Comparison of ENCODE assay signal across 11 cellular contexts in genomic region chr3:65334045-65334665, GRCh38.
DNase-seq lines count a peak whose midpoint lies in the region; ATAC-seq, FAIRE-seq and TF ChIP-seq lines count a peak whose summit lies in the region.
"Had no signal": no experiment of that assay in that cellular context is flagged by ENCODE, and none has a peak within 500 bp of the region (broad histone marks: within the 10 kb centered on the region; RNA-seq: fewer than 3 reads in every experiment).

No MANE protein-coding gene starts in this region.

- ATAC-seq in CD8-positive, alpha-beta T cell: no peak
- ATAC-seq: stimulated activated naive CD8-positive, alpha-beta T cell treated with anti-CD3 and anti-CD28 coated beads, Interleukin-15, Interleukin-2, amounts not matched to agents 100 U/mL and 50 U/mL, for 24 hours had no signal

- no peak for TF ChIP-seq CTCF in CD8-positive, alpha-beta T cell (IDR thresholded peaks at IDR 0.05)

- in situ Hi-C loops in SK-MEL-5 (cut with HindIII; ENCODE audit: low pct_unique_long_range_greater_than_20kb, low sequenced_read_pairs): no loop called here

- no peak overlapping the region for H3K27ac ChIP-seq in CD8-positive, alpha-beta T cell (ENCODE audit: low read depth, low read length)
- H3K27ac ChIP-seq: skin epidermis had no signal

- no peaks in the 10 kb centered on the region for H3K4me1 Mint-ChIP-seq in CD8-positive, alpha-beta T cell (ENCODE audit: low read depth)
- H3K4me1 Mint-ChIP-seq in activated CD4-positive, alpha-beta memory T cell treated with anti-CD3 and anti-CD28 coated beads, Interleukin-2, amount 10 ng/mL, durations not matched to agents 7 days and 5 days: no peaks in the 10 kb centered on the region

- H3K4me3 Mint-ChIP-seq in CD8-positive, alpha-beta T cell: no peak overlapping the region
- H3K4me3 Mint-ChIP-seq in activated CD4-positive, alpha-beta memory T cell treated with anti-CD3 and anti-CD28 coated beads, Interleukin-2, amount 10 ng/mL, durations not matched to agents 7 days and 5 days: no peak overlapping the region

- H3K27me3 ChIP-seq in CD8-positive, alpha-beta T cell (ENCODE audit: insufficient read depth, low read length): no peaks in the 10 kb centered on the region

- H3K4me1 ChIP-seq in CD8-positive, alpha-beta T cell (ENCODE audit: insufficient read depth, low read length): no peaks in the 10 kb centered on the region

- H3K4me3 ChIP-seq in CD8-positive, alpha-beta T cell (ENCODE audit: low read depth, low read length): no peak overlapping the region
- H3K4me3 ChIP-seq: skin epidermis had no signal

- intact Hi-C loops in head of caudate nucleus (cut with DNase I): no loop called here
- intact Hi-C loops in CD8-positive, alpha-beta T cell (cut with DNase I, micrococcal nuclease): no loop called here

- no peak for FAIRE-seq in RCC 7860 (lab: Jason Lieb, UNC)

- DNase-seq in ELR (ENCODE audit: low read depth): peak; percentile 6
- peak; percentile 67 for DNase-seq in SK-MEL-5 (ENCODE audit: low read depth, low spot score)
- DNase-seq in head of caudate nucleus: peak in 26 of 42 donors; percentile 4 to 53 (median 18)
- DNase-seq in pons (ENCODE audit: low spot score): peak; percentile 45
- no peak for DNase-seq in cerebellar nuclear complex (lab: John Stamatoyannopoulos, UW)
- no peak for DNase-seq in CD8-positive, alpha-beta T cell
- no peak for DNase-seq in activated CD4-positive, alpha-beta memory T cell treated with anti-CD3 and anti-CD28 coated beads, Interleukin-2, amount 10 ng/mL, durations not matched to agents 7 days and 5 days
- DNase-seq in RCC 7860 (ENCODE audit: low spot score): no peak
- DNase-seq: NCI-H524 treated with DMSO at 0.1 percent for 48 hours; stimulated activated naive CD8-positive, alpha-beta T cell treated with anti-CD3 and anti-CD28 coated beads, Interleukin-15, Interleukin-2, amounts not matched to agents 100 U/mL and 50 U/mL, for 24 hours had no signal

- peaks cover 6% of the 10 kb centered on the region for H3K9me3 Mint-ChIP-seq in CD8-positive, alpha-beta T cell
- peaks cover 7% of the 10 kb centered on the region for H3K9me3 Mint-ChIP-seq in activated CD4-positive, alpha-beta memory T cell treated with anti-CD3 and anti-CD28 coated beads, Interleukin-2, amount 10 ng/mL, durations not matched to agents 7 days and 5 days

- no peaks in the 10 kb centered on the region for H3K9me3 ChIP-seq in CD8-positive, alpha-beta T cell (ENCODE audit: low read length)

- H3K36me3 Mint-ChIP-seq in CD8-positive, alpha-beta T cell: no peaks in the 10 kb centered on the region
- no peaks in the 10 kb centered on the region for H3K36me3 Mint-ChIP-seq in activated CD4-positive, alpha-beta memory T cell treated with anti-CD3 and anti-CD28 coated beads, Interleukin-2, amount 10 ng/mL, durations not matched to agents 7 days and 5 days (ENCODE audit: low read depth)

- CTCF ChIA-PET in CD8-positive, alpha-beta T cell (lab: Charles Lee): no interaction called here
- CTCF ChIA-PET in activated CD4-positive, alpha-beta memory T cell treated with anti-CD3 and anti-CD28 coated beads, Interleukin-2, amount 10 ng/mL, durations not matched to agents 7 days and 5 days (lab: Charles Lee): no interaction called here

- no peaks in the 10 kb centered on the region for H3K27me3 Mint-ChIP-seq in CD8-positive, alpha-beta T cell (ENCODE audit: low read depth)
- H3K27me3 Mint-ChIP-seq in activated CD4-positive, alpha-beta memory T cell treated with anti-CD3 and anti-CD28 coated beads, Interleukin-2, amount 10 ng/mL, durations not matched to agents 7 days and 5 days: no peaks in the 10 kb centered on the region

- POLR2A ChIA-PET in CD8-positive, alpha-beta T cell (lab: Charles Lee): no interaction called here
- POLR2A ChIA-PET in activated CD4-positive, alpha-beta memory T cell treated with anti-CD3 and anti-CD28 coated beads, Interleukin-2, amount 10 ng/mL, durations not matched to agents 7 days and 5 days (lab: Charles Lee): no interaction called here

- no peaks in the 10 kb centered on the region for H3K36me3 ChIP-seq in CD8-positive, alpha-beta T cell (ENCODE audit: insufficient read depth, low read length)

- no peak overlapping the region for H3K27ac Mint-ChIP-seq in CD8-positive, alpha-beta T cell
- no peak overlapping the region for H3K27ac Mint-ChIP-seq in activated CD4-positive, alpha-beta memory T cell treated with anti-CD3 and anti-CD28 coated beads, Interleukin-2, amount 10 ng/mL, durations not matched to agents 7 days and 5 days

Comparison
In these comparisons a context has a peak if more than half of its experiments do, and no peak if none do; other contexts are left out.
1. DNase-seq: peak in ELR (single experiment), SK-MEL-5 (single experiment), head of caudate nucleus (26 of 42) and pons (single experiment); none in cerebellar nuclear complex (0 of 2), CD8-positive, alpha-beta T cell (0 of 7), activated CD4-positive, alpha-beta memory T cell treated with anti-CD3 and anti-CD28 coated beads, Interleukin-2, amount 10 ng/mL, durations not matched to agents 7 days and 5 days (single experiment) and RCC 7860 (single experiment).